Comparison of ENCODE assay signal across 20 cellular contexts in the genomic region with DNA sequence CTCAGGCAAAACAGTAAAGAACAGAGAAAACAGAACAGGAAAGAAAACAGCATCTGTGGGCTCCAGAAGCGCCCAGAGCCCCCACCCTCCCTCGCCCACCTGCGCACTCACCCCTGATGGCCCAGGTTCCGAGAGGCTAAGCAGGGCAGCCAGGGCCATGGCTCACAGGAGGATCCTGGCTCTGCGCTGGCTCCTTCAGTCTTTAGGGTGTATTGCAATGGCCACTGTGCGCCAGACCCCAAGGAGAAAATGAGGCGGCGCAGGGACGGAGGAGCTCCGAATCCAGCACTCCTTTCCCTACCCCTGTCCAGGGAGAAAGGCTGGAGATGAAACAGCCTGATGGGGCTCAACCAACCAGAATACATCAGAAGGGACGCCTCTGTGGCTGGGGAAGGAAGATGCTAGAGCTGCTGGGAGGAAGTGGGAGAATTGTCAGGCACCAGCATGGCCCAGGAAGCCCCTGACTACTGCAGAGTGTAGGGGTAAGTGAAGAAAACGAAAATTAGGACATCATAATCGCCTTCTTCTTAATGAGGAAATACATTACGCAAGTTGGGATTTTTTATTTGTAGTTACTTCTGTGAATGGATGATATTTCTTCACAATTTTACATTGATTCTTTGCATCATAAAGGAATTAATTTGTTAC. TPM values are rescaled to one million over a fixed set of nuclear protein-coding genes. Genes with fewer than 3 reads are reported as not detected.
DNase-seq lines count a peak whose midpoint lies in the region; ATAC-seq, FAIRE-seq and TF ChIP-seq lines count a peak whose summit lies in the region.
"Had no signal": no experiment of that assay in that cellular context is flagged by ENCODE, and none has a peak within 500 bp of the region (broad histone marks: within the 10 kb centered on the region; RNA-seq: fewer than 3 reads in every experiment).

No MANE protein-coding gene starts in this region.

- no peak for FAIRE-seq in GM12878 (lab: Jason Lieb, UNC)

- H3K27me3 ChIP-seq in HCT116 (ENCODE audit: insufficient read depth, low read length) (no peaks in the 10 kb centered on the region), GM12878 (replicated peaks in 1 of 2; ENCODE audit: control insufficient read depth in 2 of 2, insufficient read depth in 2 of 2, low read length in 1 of 2) (no peaks in the 10 kb centered on the region), mammary epithelial cell (ENCODE audit: insufficient read depth, low read length) (no peaks in the 10 kb centered on the region)

- peak; percentile 53; the same call in 1 of the 2 replicates for ATAC-seq in HCT116
- ATAC-seq in GM12878: no peak
- peak in 2 of 3 donors; percentile 34 to 61 for ATAC-seq in natural killer cell
- ATAC-seq in GM18502 (IDR thresholded peaks at IDR 0.05; ENCODE audit: poor library complexity, unreplicated experiment): no peak
- ATAC-seq: right cardiac atrium, T-cell had no signal

- intact Hi-C loops in CD14-positive monocyte (cut with micrococcal nuclease): loop anchor here in 1 of 2 donors (10.0 kb wide), 1 partner anchor 118 kb away; no protein-coding TSS in a partner anchor
- intact Hi-C loops in HCT116 (cut with micrococcal nuclease): no loop called here
- intact Hi-C loops in GM12878 (cut with micrococcal nuclease; ENCODE audit: unreplicated experiment): no loop called here
- intact Hi-C loops in natural killer cell (cut with micrococcal nuclease): no loop called here
- intact Hi-C loops in mammary epithelial cell (cut with micrococcal nuclease): no loop called here

- CTCF ChIA-PET in HCT116 (lab: Charles Lee): interaction anchor here (2.0 kb wide), 1 partner anchor 17 kb away, joined by 8 read pairs; no protein-coding TSS in a partner anchor
- CTCF ChIA-PET in GM12878 (lab: Yijun Ruan, JAX): interaction anchor here (0.6 to 14.9 kb wide), 9 partner anchors 11 to 257 kb away, joined by 3 to 266 read pairs (median 3); partner anchors contain the start of gene HSD17B8
- CTCF ChIA-PET in mammary epithelial cell (lab: Charles Lee; ENCODE audit: low non-redundant PET): no interaction called here

- no peak for TF ChIP-seq POLR2A in HCT116 (IDR thresholded peaks at IDR 0.05; ENCODE audit: borderline replicate concordance, extremely low read depth, insufficient read depth, insufficient read length)
- no peak for TF ChIP-seq POLR2A in GM12878 (IDR thresholded peaks at IDR 0.05; ENCODE audit: low read depth, low read length)

- H3K4me1 Mint-ChIP-seq in CD14-positive monocyte (peaks cover 30% of the 10 kb centered on the region), natural killer cell (peaks cover 18 to 24% of the 10 kb centered on the region in 2 donors)

- H3K79me2 ChIP-seq in HCT116 (ENCODE audit: insufficient read depth, low read length) (no peaks in the 10 kb centered on the region), GM12878 (ENCODE audit: control insufficient read depth, insufficient read depth, low read length) (no peaks in the 10 kb centered on the region), mammary epithelial cell (ENCODE audit: insufficient read depth, low read length) (no peaks in the 10 kb centered on the region)

- dilution Hi-C loops in mammary epithelial cell (cut with HindIII; ENCODE audit: low sequenced_read_pairs): no loop called here

- SMC1A ChIA-PET in GM12878 (lab: Charles Lee; ENCODE audit: uncharacterized antibody, unreplicated experiment): interaction anchor here (1.1 to 12.1 kb wide), 4 partner anchors 13 to 25 kb away, joined by 5 to 127 read pairs (median 6); no protein-coding TSS in a partner anchor

- H3K4me3 Mint-ChIP-seq in CD14-positive monocyte: peak overlapping the region in 1 of 2 donors; percentile 69
- peak overlapping the region; percentile 75 for H3K4me3 Mint-ChIP-seq in natural killer cell
- H3K4me3 Mint-ChIP-seq: T-cell had no signal

- TF ChIP-seq RAD21 in HCT116 (IDR thresholded peaks at IDR 0.05; ENCODE audit: low read depth) (no peak), GM12878 (IDR thresholded peaks at IDR 0.05; ENCODE audit: insufficient read depth, low read depth, low read length) (no peak)

- H3K27ac Mint-ChIP-seq in CD14-positive monocyte (peak overlapping the region in 5 of 7 donors; percentile 10 to 91 (median 73)), natural killer cell (peak overlapping the region; percentile 59 to 72)
- H3K27ac Mint-ChIP-seq: T-cell had no signal

- TF ChIP-seq CTCF in CD14-positive monocyte (IDR thresholded peaks at IDR 0.05): no peak
- peak in 2 of 3 experiments; percentile 38 to 48; a peak in 4 of 6 replicates for TF ChIP-seq CTCF in HCT116 (IDR thresholded peaks at IDR 0.05 in 2 of 3, conservative IDR thresholded peaks at IDR 0.05 in 1 of 3; ENCODE audit: borderline replicate concordance in 1 of 3, insufficient read depth in 1 of 3, low read depth in 2 of 3, low read length in 2 of 3)
- TF ChIP-seq CTCF in GM12878 (IDR thresholded peaks at IDR 0.05 in 2 of 3, conservative IDR thresholded peaks at IDR 0.05 in 1 of 3; ENCODE audit: control insufficient read depth in 2 of 3, extremely low read depth in 1 of 3, insufficient read depth in 1 of 3, low read depth in 3 of 3, low read length in 3 of 3): peak in 2 of 3 experiments; percentile 15 to 32; a peak in 2 of 6 replicates
- TF ChIP-seq CTCF in natural killer cell (IDR thresholded peaks at IDR 0.05): no peak
- no peak for TF ChIP-seq CTCF in mammary epithelial cell (conservative IDR thresholded peaks at IDR 0.05 in 1 of 2, IDR thresholded peaks at IDR 0.05 in 1 of 2; ENCODE audit: extremely low read depth in 1 of 2, insufficient read depth in 1 of 2, low read depth in 1 of 2, low read length in 2 of 2)

- DNase-seq in CD14-positive monocyte (ENCODE audit: low spot score) (no peak), HCT116 (ENCODE audit: low read depth, low spot score) (no peak), GM12878 (ENCODE audit: low read depth, low spot score) (no peak), natural killer cell (no peak), COR-L47 (lab: John Stamatoyannopoulos, UW) (no peak), mammary epithelial cell (no peak), DMS79 treated with DMSO at 0.1 percent for 48 hours (lab: John Stamatoyannopoulos, UW) (no peak)
- DNase-seq: activated CD4-positive, CD25-positive, alpha-beta regulatory T cell; activated gamma-delta T cell; dermis blood vessel endothelial cell; erythroblast; glutamatergic neuron; KBM-7; NCI-H1436; right cardiac atrium; Right ventricle myocardium superior; T-cell had no signal

- H3K9ac ChIP-seq in HCT116 (ENCODE audit: low read length) (no peak overlapping the region), GM12878 (ENCODE audit: control insufficient read depth, insufficient read depth, low read length) (no peak overlapping the region), mammary epithelial cell (ENCODE audit: insufficient read depth, low read length) (no peak overlapping the region)

- H3K4me1 ChIP-seq in HCT116 (ENCODE audit: control insufficient read depth in 1 of 2, insufficient read depth in 2 of 2, low read length in 2 of 2): 0 out of 4 replicates have a peak, but pooled peaks cover 0 to 5% of the 10 kb centered on the region in 2 experiments
- peaks cover 8% of the 10 kb centered on the region for H3K4me1 ChIP-seq in GM12878 (ENCODE audit: control insufficient read depth, insufficient read depth, low read length)
- no peaks in the 10 kb centered on the region for H3K4me1 ChIP-seq in mammary epithelial cell (ENCODE audit: insufficient read depth, low read length)

- POLR2A ChIA-PET in HCT116 (lab: Charles Lee) (no interaction called here), GM12878 (lab: Charles Lee) (interaction anchor here (0.7 kb wide), 2 partner anchors 162 to 201 kb away, joined by 4 to 5 read pairs; no protein-coding TSS in a partner anchor)

- H3K9me3 Mint-ChIP-seq in CD14-positive monocyte (peaks cover 2 to 10% (median 6%) of the 10 kb centered on the region in 7 donors), natural killer cell (no peaks in the 10 kb centered on the region)
- H3K9me3 Mint-ChIP-seq: T-cell had no signal

- no peaks in the 10 kb centered on the region for H3K9me3 ChIP-seq in HCT116 (ENCODE audit: control insufficient read depth in 1 of 2, insufficient read depth in 1 of 2, low read depth in 1 of 2, low read length in 2 of 2)
- H3K9me3 ChIP-seq in GM12878 (replicated peaks; ENCODE audit: control insufficient read depth, insufficient read depth, low read length): no peaks in the 10 kb centered on the region
- H3K9me3 ChIP-seq in mammary epithelial cell (replicated peaks; ENCODE audit: insufficient read depth, low read length): no peaks in the 10 kb centered on the region

- H3K27me3 Mint-ChIP-seq in CD14-positive monocyte (ENCODE audit: low read depth in 3 of 3): peaks cover 0 to 4% (median 1%) of the 10 kb centered on the region in 3 donors
- H3K27me3 Mint-ChIP-seq in natural killer cell (ENCODE audit: low read depth in 2 of 2): peaks cover 9 to 13% of the 10 kb centered on the region in 2 donors

- H3K4me2 ChIP-seq in HCT116 (ENCODE audit: low read length) (no peak overlapping the region), GM12878 (ENCODE audit: control insufficient read depth, insufficient read depth) (no peak overlapping the region), mammary epithelial cell (ENCODE audit: insufficient read depth, low read depth, low read length) (no peak overlapping the region)

- no peak for TF ChIP-seq EP300 in GM12878 (IDR thresholded peaks at IDR 0.05; ENCODE audit: borderline replicate concordance in 1 of 2, control insufficient read depth in 1 of 2, low read depth in 2 of 2, low read length in 2 of 2)

- H3K36me3 Mint-ChIP-seq in CD14-positive monocyte (no peaks in the 10 kb centered on the region), natural killer cell (no peaks in the 10 kb centered on the region)
- H3K36me3 Mint-ChIP-seq: T-cell had no signal

- no peak overlapping the region for H3K4me3 ChIP-seq in HCT116 (replicated peaks in 1 of 2; ENCODE audit: low read depth in 1 of 2, low read length in 2 of 2)
- H3K4me3 ChIP-seq in GM12878: no peak overlapping the region
- no peak overlapping the region for H3K4me3 ChIP-seq in mammary epithelial cell (replicated peaks in 1 of 3; ENCODE audit: insufficient read depth in 1 of 3, low read depth in 2 of 3, low read length in 3 of 3)
- H3K4me3 ChIP-seq: lung had no signal

- WGBS in GM12878 (ENCODE audit: insufficient coverage, insufficient replicate concordance, low lambda C conversion rate, missing lambda C conversion rate): 58% methylated on average over 13 of the region's 14 CpGs
- 74% methylated on average over 11 of the region's 14 CpGs for WGBS in mammary epithelial cell (ENCODE audit: low coverage, missing lambda C conversion rate)

- H3K9me2 ChIP-seq in HCT116 (ENCODE audit: insufficient read depth): no peaks in the 10 kb centered on the region

- no peak overlapping the region for H2AFZ ChIP-seq in HCT116 (ENCODE audit: low read depth, low read length, poor library complexity, severe bottlenecking)
- H2AFZ ChIP-seq in GM12878 (ENCODE audit: control insufficient read depth, low read depth, low read length): no peak overlapping the region
- H2AFZ ChIP-seq in mammary epithelial cell (ENCODE audit: low read depth, low read length): no peak overlapping the region

- H3K27ac ChIP-seq in HCT116 (ENCODE audit: low read depth, low read length) (no peak overlapping the region), GM12878 (ENCODE audit: control insufficient read depth, insufficient read depth) (no peak overlapping the region), mammary epithelial cell (ENCODE audit: insufficient read depth, low read depth, low read length) (no peak overlapping the region)
- H3K27ac ChIP-seq: HL-60 had no signal

- H3K36me3 ChIP-seq in HCT116 (ENCODE audit: control insufficient read depth in 1 of 2, insufficient read depth in 2 of 2, low read length in 2 of 2): no peaks in the 10 kb centered on the region
- H3K36me3 ChIP-seq in GM12878 (ENCODE audit: control insufficient read depth in 2 of 2, insufficient read depth in 2 of 2, low read length in 1 of 2): no peaks in the 10 kb centered on the region
- H3K36me3 ChIP-seq in mammary epithelial cell (ENCODE audit: insufficient read depth, low read length): no peaks in the 10 kb centered on the region

- in situ Hi-C loops in GM12878 (cut with MboI) (no loop called here), mammary epithelial cell (cut with MboI; ENCODE audit: low sequenced_read_pairs in 2 of 2) (loop anchor here in 1 of 2 donors (10.0 kb wide), 1 partner anchor 128 kb away; no protein-coding TSS in a partner anchor)

- BruUV-seq in HCT116 (replicated peaks; lab: Mats Ljungman, UMichigan) (no TSS peak), GM12878 (replicated peaks; lab: Mats Ljungman, UMichigan) (no TSS peak), mammary epithelial cell (replicated peaks; lab: Mats Ljungman, UMichigan) (no TSS peak)

- RAD21 ChIA-PET in HCT116 (lab: Charles Lee; ENCODE audit: low non-redundant PET in 1 of 2, low total read pairs in 2 of 2, uncharacterized antibody in 2 of 2, unreplicated experiment in 2 of 2) (no interaction called here), GM12878 (lab: Charles Lee; ENCODE audit: unreplicated experiment) (interaction anchor here (0.8 kb wide), 1 partner anchor 129 kb away, joined by 3 read pairs; no protein-coding TSS in a partner anchor)

- H4K20me1 ChIP-seq in HCT116 (ENCODE audit: insufficient read depth) (no peaks in the 10 kb centered on the region), GM12878 (ENCODE audit: control insufficient read depth, insufficient read depth) (no peaks in the 10 kb centered on the region), mammary epithelial cell (ENCODE audit: insufficient read depth, low read length) (no peaks in the 10 kb centered on the region)

RNA-seq across cellular contexts. Expression of gene COL11A2, which starts 49.0 kb away (rescaled TPM):
- not detected for polyA plus RNA-seq in CD14-positive monocyte
- 7.6 TPM for total RNA-seq in HCT116 (2021; ENCODE audit: unreplicated experiment)
- polyA plus RNA-seq in HCT116 (2012): 3.8 and 4.1 TPM in 2 replicates
- 1.8 and 1.9 TPM in 2 replicates for total RNA-seq in GM12878 (2013; cell fraction: nucleolus; rRNA removed)
- 0.22 and 0.23 TPM in 2 replicates for total RNA-seq in GM12878 (2014; rRNA removed)
- 0.22 and 0.23 TPM in 2 replicates for total RNA-seq in GM12878 (2014; rRNA removed; fragmentation: Illumina TruSeq; extraction: Trizol)
- 0.51 and 0.53 TPM in 2 replicates for total RNA-seq in GM12878 (2021)
- 0.25 TPM for polyA plus RNA-seq in GM12878 (2011; ENCODE audit: low read depth)
- 0.42 and 0.83 TPM in 2 replicates for polyA plus RNA-seq in GM12878 (2011; rRNA removed)
- 0.36 and 0.57 TPM in 2 replicates for polyA plus RNA-seq in GM12878 (2011; cell fraction: cytosol; rRNA removed)
- 8.6 and 10.3 TPM in 2 replicates for polyA plus RNA-seq in GM12878 (2011; cell fraction: nucleus; rRNA removed)
- polyA plus RNA-seq in GM12878 (2012): 0.70 and 0.73 TPM in 2 replicates
- polyA plus RNA-seq in GM12878 (2014; fragmentation: Illumina TruSeq; extraction: Trizol): 0.09 and 0.44 TPM in 2 replicates
- under 1 TPM in 1 of 2 experiments, not detected in 1; 0.07 TPM for polyA plus RNA-seq in GM12878 (2014; fragmentation: Nextera tagmentation; extraction: Ambion mirVana)
- 0.72 and 0.76 TPM in 2 replicates for polyA plus RNA-seq in GM12878 (2014; rRNA removed)
- polyA plus RNA-seq in GM12878 (2016; fragmentation: Nextera tagmentation; extraction: Ambion mirVana): under 1 TPM; 0.03 to 0.15 TPM
- 0.15 and 0.46 TPM in 2 replicates for polyA minus RNA-seq in GM12878 (2011; rRNA and poly(A)+ RNA removed)
- polyA minus RNA-seq in GM12878 (2011; cell fraction: cytosol; rRNA and poly(A)+ RNA removed): not detected in 2 replicates
- 0.85 and 0.86 TPM in 2 replicates for polyA minus RNA-seq in GM12878 (2011; cell fraction: nucleus; rRNA and poly(A)+ RNA removed)
- 1 to 10 TPM in 1 of 3 donors, under 1 TPM in 2; 0.93 to 2.0 (median 0.94) TPM for total RNA-seq in natural killer cell
- under 1 TPM; 0.17 to 0.45 TPM for total RNA-seq in mammary epithelial cell
- polyA plus RNA-seq in mammary epithelial cell: 0.12 TPM
- polyA minus RNA-seq in mammary epithelial cell: not detected

RNA-seq across cellular contexts. Expression of gene RXRB, which starts 57.2 kb away (rescaled TPM):
- polyA plus RNA-seq in CD14-positive monocyte (1 to 10 TPM; 4.5 to 5.1 TPM), GM12878 (2011; rRNA removed) (26.6 and 35.0 TPM in 2 replicates), GM12878 (2014; fragmentation: Illumina TruSeq; extraction: Trizol) (16.4 and 25.8 TPM in 2 replicates), GM12878 (2014; fragmentation: Nextera tagmentation; extraction: Ambion mirVana) (1 to 10 TPM in 1 of 2 experiments, under 1 TPM in 1; 0.71 to 1.6 TPM), GM12878 (2014; rRNA removed) (30.3 and 34.4 TPM in 2 replicates), GM12878 (2016; fragmentation: Nextera tagmentation; extraction: Ambion mirVana) (10 to 100 TPM; 19.8 to 21.0 TPM), mammary epithelial cell (24.8 TPM)
- total RNA-seq in HCT116 (2021; ENCODE audit: unreplicated experiment) (49.9 TPM), GM12878 (2014; rRNA removed) (14.0 TPM in 2 replicates), GM12878 (2014; rRNA removed; fragmentation: Illumina TruSeq; extraction: Trizol) (9.5 and 10.8 TPM in 2 replicates), GM12878 (2021) (27.1 and 30.3 TPM in 2 replicates), natural killer cell (10 to 100 TPM; 72.3 to 96.4 (median 73.9) TPM), mammary epithelial cell (10 to 100 TPM; 15.0 to 30.7 TPM)
- 49.3 and 59.8 TPM in 2 replicates for polyA plus RNA-seq in HCT116 (2012)
- 37.4 and 40.4 TPM in 2 replicates for total RNA-seq in GM12878 (2013; cell fraction: nucleolus; rRNA removed)
- 20.9 TPM for polyA plus RNA-seq in GM12878 (2011; ENCODE audit: low read depth)
- polyA plus RNA-seq in GM12878 (2011; cell fraction: cytosol; rRNA removed): 33.9 and 40.3 TPM in 2 replicates
- polyA plus RNA-seq in GM12878 (2011; cell fraction: nucleus; rRNA removed): 155 and 193 TPM in 2 replicates
- polyA plus RNA-seq in GM12878 (2012): 35.2 and 36.1 TPM in 2 replicates
- polyA minus RNA-seq in GM12878 (2011; rRNA and poly(A)+ RNA removed): 36.9 and 38.1 TPM in 2 replicates
- polyA minus RNA-seq in GM12878 (2011; cell fraction: cytosol; rRNA and poly(A)+ RNA removed): 6.8 and 11.2 TPM in 2 replicates
- 24.2 and 28.5 TPM in 2 replicates for polyA minus RNA-seq in GM12878 (2011; cell fraction: nucleus; rRNA and poly(A)+ RNA removed)
- 31.6 TPM for polyA minus RNA-seq in mammary epithelial cell

RNA-seq across cellular contexts. Expression of gene SLC39A7, which starts 57.4 kb away (rescaled TPM):
- polyA plus RNA-seq in CD14-positive monocyte (10 to 100 TPM; 14.5 to 17.7 TPM), GM12878 (2011; rRNA removed) (23.0 and 37.4 TPM in 2 replicates), GM12878 (2014; fragmentation: Illumina TruSeq; extraction: Trizol) (51.0 and 63.1 TPM in 2 replicates), GM12878 (2014; fragmentation: Nextera tagmentation; extraction: Ambion mirVana) (1 to 10 TPM; 7.3 to 8.4 TPM), GM12878 (2014; rRNA removed) (55.3 and 56.1 TPM in 2 replicates), GM12878 (2016; fragmentation: Nextera tagmentation; extraction: Ambion mirVana) (10 to 100 TPM; 12.8 to 14.0 TPM), mammary epithelial cell (50.5 TPM)
- total RNA-seq in HCT116 (2021; ENCODE audit: unreplicated experiment) (130 TPM), GM12878 (2014; rRNA removed) (48.9 and 50.6 TPM in 2 replicates), GM12878 (2014; rRNA removed; fragmentation: Illumina TruSeq; extraction: Trizol) (41.3 and 43.9 TPM in 2 replicates), GM12878 (2021) (52.9 and 57.3 TPM in 2 replicates), natural killer cell (10 to 100 TPM; 38.9 to 45.7 (median 45.6) TPM), mammary epithelial cell (10 to 100 TPM; 52.8 to 99.3 TPM)
- 124 and 179 TPM in 2 replicates for polyA plus RNA-seq in HCT116 (2012)
- 28.9 TPM in 2 replicates for total RNA-seq in GM12878 (2013; cell fraction: nucleolus; rRNA removed)
- 55.2 TPM for polyA plus RNA-seq in GM12878 (2011; ENCODE audit: low read depth)
- 50.2 and 54.2 TPM in 2 replicates for polyA plus RNA-seq in GM12878 (2011; cell fraction: cytosol; rRNA removed)
- polyA plus RNA-seq in GM12878 (2011; cell fraction: nucleus; rRNA removed): 55.7 and 62.9 TPM in 2 replicates
- polyA plus RNA-seq in GM12878 (2012): 59.6 and 80.9 TPM in 2 replicates
- 30.9 and 31.3 TPM in 2 replicates for polyA minus RNA-seq in GM12878 (2011; rRNA and poly(A)+ RNA removed)
- polyA minus RNA-seq in GM12878 (2011; cell fraction: cytosol; rRNA and poly(A)+ RNA removed): 11.0 and 13.6 TPM in 2 replicates
- polyA minus RNA-seq in GM12878 (2011; cell fraction: nucleus; rRNA and poly(A)+ RNA removed): 18.6 and 31.2 TPM in 2 replicates
- polyA minus RNA-seq in mammary epithelial cell: 73.0 TPM

Comparison
In these comparisons a context has a peak if more than half of its experiments do, and no peak if none do; other contexts are left out.
1. CTCF ChIP-seq: peak in HCT116 (2 of 3) and GM12878 (2 of 3); none in CD14-positive monocyte (single experiment), natural killer cell (single experiment) and mammary epithelial cell (0 of 2).
2. ATAC-seq: peak in HCT116 (single experiment) and natural killer cell (2 of 3); none in GM12878 (single experiment) and GM18502 (single experiment).